Comparison of ENCODE assay signal across 8 cellular contexts in genomic region chr14:81219210-81219820, GRCh38. TPM values are rescaled to one million over a fixed set of nuclear protein-coding genes. Genes with fewer than 3 reads are reported as not detected.
DNase-seq lines count a peak whose midpoint lies in the region; ATAC-seq and TF ChIP-seq lines count a peak whose summit lies in the region.

No MANE protein-coding gene starts in this region.

- POLR2A ChIA-PET in activated naive CD8-positive, alpha-beta T cell treated with anti-CD3 and anti-CD28 coated beads, Interleukin-2, amount 10 ng/mL, durations not matched to agents 7 days and 5 days (lab: Charles Lee) = interaction anchor here (0.6 to 1.5 kb wide), 10 partner anchors 11 to 289 kb away, joined by 3 to 14 read pairs (median 3); partner anchors contain the start of gene TSHR

- peak overlapping the region; percentile 87 for H3K4me3 ChIP-seq in GM12864 (ENCODE audit: low read depth, low read length)
- H3K4me3 ChIP-seq in osteoblast (ENCODE audit: insufficient read depth, low read length) = peak overlapping the region; percentile 95
- peak overlapping the region; percentile 94 for H3K4me3 ChIP-seq in thoracic aorta

- H3K9me3 ChIP-seq in osteoblast (ENCODE audit: low read depth, low read length) (no peaks in the 10 kb centered on the region), thoracic aorta (no peaks in the 10 kb centered on the region)

- H4K20me1 ChIP-seq in osteoblast (ENCODE audit: insufficient read depth, low read length) = no peaks in the 10 kb centered on the region

- H3K36me3 Mint-ChIP-seq in activated naive CD8-positive, alpha-beta T cell treated with anti-CD3 and anti-CD28 coated beads, Interleukin-2, amount 10 ng/mL, durations not matched to agents 7 days and 5 days = peaks cover 17% of the 10 kb centered on the region
- H3K36me3 Mint-ChIP-seq in glutamatergic neuron (ENCODE audit: unreplicated experiment) = no peaks in the 10 kb centered on the region

- H3K9me3 Mint-ChIP-seq in activated naive CD8-positive, alpha-beta T cell treated with anti-CD3 and anti-CD28 coated beads, Interleukin-2, amount 10 ng/mL, durations not matched to agents 7 days and 5 days = no peaks in the 10 kb centered on the region
- peaks cover 19% of the 10 kb centered on the region for H3K9me3 Mint-ChIP-seq in glutamatergic neuron (ENCODE audit: unreplicated experiment)

- H3K27ac ChIP-seq in osteoblast (ENCODE audit: low read depth, low read length) (peak overlapping the region; percentile 99), thoracic aorta (peak overlapping the region; percentile 84 to 94)

- no peaks in the 10 kb centered on the region for H3K27me3 ChIP-seq in osteoblast (ENCODE audit: insufficient read depth, low read length)
- no peaks in the 10 kb centered on the region for H3K27me3 ChIP-seq in thoracic aorta (replicated peaks; ENCODE audit: insufficient read depth)

- H3K4me1 ChIP-seq in osteoblast (ENCODE audit: insufficient read depth, low read length) (peaks cover 13% of the 10 kb centered on the region), thoracic aorta (ENCODE audit: control insufficient read depth in 1 of 2, low read depth in 2 of 2) (peaks cover 19 to 34% of the 10 kb centered on the region in 2 donors)

- TF ChIP-seq CTCF in GM12864 (IDR thresholded peaks at IDR 0.05; ENCODE audit: low read depth, low read length, missing control alignments) (no peak), glutamatergic neuron (IDR thresholded peaks at IDR 0.05; ENCODE audit: partially characterized antibody, unreplicated experiment) (no peak), osteoblast (IDR thresholded peaks at IDR 0.05; ENCODE audit: extremely low read depth, low read depth, low read length) (no peak), thoracic aorta (IDR thresholded peaks at IDR 0.05) (no peak)

- H2AFZ ChIP-seq in osteoblast (ENCODE audit: low read length) = peak overlapping the region; percentile 81

- H3K4me1 Mint-ChIP-seq in activated naive CD8-positive, alpha-beta T cell treated with anti-CD3 and anti-CD28 coated beads, Interleukin-2, amount 10 ng/mL, durations not matched to agents 7 days and 5 days = peaks cover 16% of the 10 kb centered on the region
- H3K4me1 Mint-ChIP-seq in glutamatergic neuron (ENCODE audit: low read depth, unreplicated experiment) = peaks cover 15% of the 10 kb centered on the region

- H3K4me3 Mint-ChIP-seq in activated naive CD8-positive, alpha-beta T cell treated with anti-CD3 and anti-CD28 coated beads, Interleukin-2, amount 10 ng/mL, durations not matched to agents 7 days and 5 days = peak overlapping the region; percentile 100
- H3K4me3 Mint-ChIP-seq in glutamatergic neuron (ENCODE audit: unreplicated experiment) = peak overlapping the region; percentile 98

- H3K27ac Mint-ChIP-seq in activated naive CD8-positive, alpha-beta T cell treated with anti-CD3 and anti-CD28 coated beads, Interleukin-2, amount 10 ng/mL, durations not matched to agents 7 days and 5 days = peak overlapping the region; percentile 100
- H3K27ac Mint-ChIP-seq in glutamatergic neuron (ENCODE audit: unreplicated experiment) = peak overlapping the region; percentile 98

- H3K79me2 ChIP-seq in osteoblast (ENCODE audit: insufficient read depth, low read length) = peaks cover 50% of the 10 kb centered on the region

- peaks cover 2% of the 10 kb centered on the region for H3K27me3 Mint-ChIP-seq in activated naive CD8-positive, alpha-beta T cell treated with anti-CD3 and anti-CD28 coated beads, Interleukin-2, amount 10 ng/mL, durations not matched to agents 7 days and 5 days
- H3K27me3 Mint-ChIP-seq in glutamatergic neuron (ENCODE audit: unreplicated experiment) = peaks cover 16% of the 10 kb centered on the region

- H3K4me2 ChIP-seq in osteoblast (ENCODE audit: insufficient read depth, low read length) = peak overlapping the region; percentile 96

- DNase-seq in GM12864 (ENCODE audit: low read depth) (peak; percentile 92), NCI-H1105 treated with DMSO at 0.1 percent for 48 hours (lab: John Stamatoyannopoulos, UW) (peak; percentile 99), SKM-1 treated with dmso at 0.1 percent for 144 hours (lab: John Stamatoyannopoulos, UW; ENCODE audit: unreplicated experiment) (peak; percentile 67), glutamatergic neuron (peak; percentile 81), osteoblast (ENCODE audit: insufficient read length, low spot score, missing footprints) (peak; percentile 97), thoracic aorta (ENCODE audit: low spot score) (peak; percentile 86)
- peak; percentile 83 for DNase-seq in activated naive CD8-positive, alpha-beta T cell treated with anti-CD3 and anti-CD28 coated beads, Interleukin-2, amount 10 ng/mL, durations not matched to agents 7 days and 5 days

- ATAC-seq in HG02678 (IDR thresholded peaks at IDR 0.05; ENCODE audit: unreplicated experiment) (peak; percentile 58), thoracic aorta (ENCODE audit: insufficient number of reproducible peaks, low FRiP score, low read depth) (peak; percentile 69)
- peak; percentile 70 for ATAC-seq in activated naive CD8-positive, alpha-beta T cell treated with anti-CD3 and anti-CD28 coated beads, Interleukin-2, amount 10 ng/mL, durations not matched to agents 7 days and 5 days (ENCODE audit: low read depth)

- H3K36me3 ChIP-seq in osteoblast (ENCODE audit: insufficient read depth, low read length) = peaks cover 13% of the 10 kb centered on the region
- peaks cover 9% of the 10 kb centered on the region for H3K36me3 ChIP-seq in thoracic aorta

RNA-seq across cellular contexts. Expression of gene GTF2A1, which starts 1.4 kb away (rescaled TPM):
- total RNA-seq in activated naive CD8-positive, alpha-beta T cell treated with anti-CD3 and anti-CD28 coated beads, Interleukin-2, amount 10 ng/mL, durations not matched to agents 7 days and 5 days = 10 to 100 TPM; 35.1 to 35.8 TPM
- total RNA-seq in glutamatergic neuron (ENCODE audit: unreplicated experiment) (62.3 TPM), osteoblast (35.8 and 37.4 TPM in 2 replicates), thoracic aorta (10 to 100 TPM; 21.4 to 25.5 TPM)

Comparison
In these comparisons a context has a peak if more than half of its experiments do, and no peak if none do; other contexts are left out.
1. Peak in every context shown above with its lines: DNase-seq, ATAC-seq, H3K4me3 ChIP-seq and H3K27ac ChIP-seq.